10 cellular contexts compared by ENCODE assay signal in the genomic region with DNA sequence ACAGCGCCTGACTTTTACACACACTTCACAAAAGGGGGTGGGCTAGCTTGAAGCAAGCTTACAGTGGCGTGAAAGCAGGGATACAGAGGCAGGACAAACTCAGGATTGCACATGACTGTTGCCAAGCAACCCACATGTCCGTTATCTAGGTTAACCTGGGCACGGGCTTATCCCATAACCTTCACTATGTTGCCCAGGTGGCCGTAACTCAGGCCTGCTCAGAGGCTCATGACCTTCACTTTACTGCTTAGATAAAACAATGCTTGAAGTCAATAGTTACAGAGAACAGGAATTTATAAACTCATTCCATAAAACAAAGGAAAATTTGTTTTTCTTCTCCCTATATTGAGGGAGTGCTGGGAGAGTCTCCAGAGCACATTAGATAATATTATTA. TPM values are rescaled to one million over a fixed set of nuclear protein-coding genes. Genes with fewer than 3 reads are reported as not detected.
DNase-seq lines count a peak whose midpoint lies in the region; ATAC-seq and TF ChIP-seq lines count a peak whose summit lies in the region.
"Not testable (repeated sequence)": the region's sequence is repeated elsewhere in the genome, so short reads cannot be mapped to it uniquely, and the experiment has no call there.
"Had no signal": no experiment of that assay in that cellular context is flagged by ENCODE, and none has a peak within 500 bp of the region (broad histone marks: within the 10 kb centered on the region; RNA-seq: fewer than 3 reads in every experiment).

No MANE protein-coding gene starts in this region.

- not testable (repeated sequence) for H3K4me1 ChIP-seq in osteoblast (ENCODE audit: insufficient read depth, low read length); upper lobe of right lung

- H3K9me3 ChIP-seq in osteoblast (ENCODE audit: low read depth, low read length); upper lobe of right lung: not testable (repeated sequence)

- ATAC-seq in left lobe of liver; stimulated activated effector memory CD8-positive, alpha-beta T cell treated with anti-CD3 and anti-CD28 coated beads, Interleukin-12 subunit alpha, Interleukin-12 subunit beta, amount 100 ng/mL, for 72 hours; upper lobe of right lung: not testable (repeated sequence)

- not testable (repeated sequence) for H3K4me3 Mint-ChIP-seq in CD14-positive monocyte; activated naive CD4-positive, alpha-beta T cell treated with anti-CD3 and anti-CD28 coated beads, Interleukin-2, amount 50 U/mL, for 24 hours; stimulated activated effector memory CD8-positive, alpha-beta T cell treated with anti-CD3 and anti-CD28 coated beads, Interleukin-12 subunit alpha, Interleukin-12 subunit beta, amount 100 ng/mL, for 72 hours

- peaks cover 6 to 23% (median 8%) of the 10 kb centered on the region in 7 donors for H3K9me3 Mint-ChIP-seq in CD14-positive monocyte
- not testable (repeated sequence) for H3K9me3 Mint-ChIP-seq in activated naive CD4-positive, alpha-beta T cell treated with anti-CD3 and anti-CD28 coated beads, Interleukin-2, amount 50 U/mL, for 24 hours; stimulated activated effector memory CD8-positive, alpha-beta T cell treated with anti-CD3 and anti-CD28 coated beads, Interleukin-12 subunit alpha, Interleukin-12 subunit beta, amount 100 ng/mL, for 72 hours

- H3K27ac ChIP-seq in osteoblast (ENCODE audit: low read depth, low read length); upper lobe of right lung: not testable (repeated sequence)

- H3K27me3 Mint-ChIP-seq in CD14-positive monocyte (ENCODE audit: low read depth in 3 of 3), result peaks cover 1 to 20% (median 9%) of the 10 kb centered on the region in 3 donors
- H3K27me3 Mint-ChIP-seq in activated naive CD4-positive, alpha-beta T cell treated with anti-CD3 and anti-CD28 coated beads, Interleukin-2, amount 50 U/mL, for 24 hours, result not testable (repeated sequence)

- intact Hi-C loops in CD14-positive monocyte (cut with micrococcal nuclease); upper lobe of right lung (cut with DNase I): not testable (repeated sequence)

- not testable (repeated sequence) for H3K27me3 ChIP-seq in osteoblast (ENCODE audit: insufficient read depth, low read length); upper lobe of right lung

- DNase-seq in CD14-positive monocyte (ENCODE audit: low spot score) (peak; percentile 18), left lobe of liver (ENCODE audit: low spot score) (peak; percentile 22), osteoblast (ENCODE audit: insufficient read length, low spot score, missing footprints) (peak; percentile 73), upper lobe of right lung (peak; percentile 26)
- not testable (repeated sequence) for DNase-seq in stimulated activated effector memory CD8-positive, alpha-beta T cell treated with anti-CD3 and anti-CD28 coated beads, Interleukin-12 subunit alpha, Interleukin-12 subunit beta, amount 100 ng/mL, for 72 hours (ENCODE audit: low spot score in 2 of 2)

- H3K79me2 ChIP-seq in osteoblast (ENCODE audit: insufficient read depth, low read length), result not testable (repeated sequence)

- not testable (repeated sequence) for H3K4me1 Mint-ChIP-seq in CD14-positive monocyte; activated naive CD4-positive, alpha-beta T cell treated with anti-CD3 and anti-CD28 coated beads, Interleukin-2, amount 50 U/mL, for 24 hours
- H3K4me1 Mint-ChIP-seq in stimulated activated effector memory CD8-positive, alpha-beta T cell treated with anti-CD3 and anti-CD28 coated beads, Interleukin-12 subunit alpha, Interleukin-12 subunit beta, amount 100 ng/mL, for 72 hours, result peaks cover 13% of the 10 kb centered on the region

- not testable (repeated sequence) for H3K36me3 ChIP-seq in osteoblast (ENCODE audit: insufficient read depth, low read length); upper lobe of right lung

- H2AFZ ChIP-seq in osteoblast (ENCODE audit: low read length), result not testable (repeated sequence)

- TF ChIP-seq CTCF in CD14-positive monocyte (IDR thresholded peaks at IDR 0.05); osteoblast (IDR thresholded peaks at IDR 0.05; ENCODE audit: extremely low read depth, low read depth, low read length); upper lobe of right lung (IDR thresholded peaks at IDR 0.05): not testable (repeated sequence)

- not testable (repeated sequence) for H3K4me3 ChIP-seq in osteoblast (ENCODE audit: insufficient read depth, low read length); upper lobe of right lung

- peak overlapping the region in 1 of 7 donors; percentile 18 for H3K27ac Mint-ChIP-seq in CD14-positive monocyte
- H3K27ac Mint-ChIP-seq in activated naive CD4-positive, alpha-beta T cell treated with anti-CD3 and anti-CD28 coated beads, Interleukin-2, amount 50 U/mL, for 24 hours, result peak overlapping the region; percentile 65
- H3K27ac Mint-ChIP-seq in stimulated activated effector memory CD8-positive, alpha-beta T cell treated with anti-CD3 and anti-CD28 coated beads, Interleukin-12 subunit alpha, Interleukin-12 subunit beta, amount 100 ng/mL, for 72 hours, result peak overlapping the region; percentile 52

- not testable (repeated sequence) for H4K20me1 ChIP-seq in osteoblast (ENCODE audit: insufficient read depth, low read length)

- peaks cover 2 to 12% of the 10 kb centered on the region in 2 donors for H3K36me3 Mint-ChIP-seq in CD14-positive monocyte
- H3K36me3 Mint-ChIP-seq in activated naive CD4-positive, alpha-beta T cell treated with anti-CD3 and anti-CD28 coated beads, Interleukin-2, amount 50 U/mL, for 24 hours, result peaks cover 14% of the 10 kb centered on the region
- not testable (repeated sequence) for H3K36me3 Mint-ChIP-seq in stimulated activated effector memory CD8-positive, alpha-beta T cell treated with anti-CD3 and anti-CD28 coated beads, Interleukin-12 subunit alpha, Interleukin-12 subunit beta, amount 100 ng/mL, for 72 hours

- not testable (repeated sequence) for H3K4me2 ChIP-seq in osteoblast (ENCODE audit: insufficient read depth, low read length)

RNA-seq across cellular contexts. Expression of a gene that starts 36.8 kb away (rescaled TPM):
- not detected for polyA plus RNA-seq in CD14-positive monocyte
- total RNA-seq in left lobe of liver (not detected), osteoblast (not detected in 2 replicates), upper lobe of right lung (not detected)
- total RNA-seq: Caco-2, HFFc6 had no signal
- polyA plus RNA-seq: A549; CD4-positive, CD25-positive, alpha-beta regulatory T cell had no signal

RNA-seq across cellular contexts. Expression of a gene that starts 47.7 kb away (rescaled TPM):
- under 1 TPM in 1 of 2 donors, not detected in 1; 0.08 TPM for polyA plus RNA-seq in CD14-positive monocyte
- total RNA-seq in left lobe of liver, result 0.18 TPM
- not detected in 2 replicates for total RNA-seq in osteoblast
- total RNA-seq in upper lobe of right lung, result 1.8 TPM
- total RNA-seq: Caco-2, HFFc6 had no signal
- polyA plus RNA-seq: A549 had no signal
